Comparison of ENCODE assay signal across 28 cellular contexts in the genomic region with DNA sequence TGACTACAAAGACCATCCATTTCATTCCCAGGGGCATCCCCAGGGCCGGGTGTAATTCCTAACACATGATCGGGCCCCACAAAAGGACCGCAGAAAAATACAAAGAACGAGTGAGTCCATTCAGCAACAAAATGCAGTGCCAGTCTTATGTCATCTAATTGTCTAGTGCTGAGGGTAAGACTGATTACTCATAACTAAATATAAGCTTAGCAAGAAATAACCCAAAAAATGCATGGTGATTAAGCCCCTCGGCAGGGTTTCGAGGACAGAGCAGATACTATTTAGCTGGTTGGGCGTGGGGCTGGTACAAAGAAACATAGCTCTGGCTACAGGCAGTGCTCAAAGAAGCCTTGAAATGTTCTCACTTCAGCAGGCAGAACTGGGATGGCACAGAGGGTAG.
"Had no signal": no experiment of that assay in that cellular context is flagged by ENCODE, and none has a peak within 500 bp of the region (broad histone marks: within the 10 kb centered on the region; RNA-seq: fewer than 3 reads in every experiment).

No MANE protein-coding gene starts in this region.

- H3K36me3 ChIP-seq: ascending aorta, cardiac muscle cell, lower lobe of right lung, right lobe of liver, suprapubic skin, tibial nerve had no signal

- H3K4me1 Mint-ChIP-seq: activated CD4-positive, alpha-beta T cell treated with anti-CD3 and anti-CD28 coated beads, Interleukin-2, amount 10 ng/mL, durations not matched to agents 7 days and 5 days; activated CD8-positive, alpha-beta memory T cell treated with anti-CD3 and anti-CD28 coated beads, Interleukin-2, amount 10 ng/mL, durations not matched to agents 7 days and 5 days; stimulated activated effector memory CD8-positive, alpha-beta T cell treated with anti-CD3 and anti-CD28 coated beads, Interleukin-12 subunit alpha, Interleukin-12 subunit beta, amount 100 ng/mL, for 72 hours; stimulated activated naive CD8-positive, alpha-beta T cell treated with anti-CD3 and anti-CD28 coated beads, Interleukin-15, amount 100 ng/mL, for 72 hours had no signal

- H3K4me3 Mint-ChIP-seq: activated CD4-positive, alpha-beta T cell treated with anti-CD3 and anti-CD28 coated beads, Interleukin-2, amount 10 ng/mL, durations not matched to agents 7 days and 5 days; activated CD8-positive, alpha-beta memory T cell treated with anti-CD3 and anti-CD28 coated beads, Interleukin-2, amount 10 ng/mL, durations not matched to agents 7 days and 5 days; activated CD8-positive, alpha-beta T cell treated with anti-CD3 and anti-CD28 coated beads for 36 hours; activated T-helper 1 cell treated with anti-CD3 and anti-CD28 coated beads, Interleukin-12 subunit alpha, Interleukin-12 subunit beta, Interleukin-2, Interleukin-4 antibody, amounts not matched to agents 30 ng/mL and 10 ng/mL and 1 ng/mL, durations not matched to agents 14 hours and 24 hours and 36 hours; dendritic cell treated with granulocyte-macrophage colony-stimulating factor and Interleukin-4, amounts not matched to agents 40 ng/mL and 50 ng/mL, for 4 days; nephron progenitor cell; stimulated activated effector memory CD8-positive, alpha-beta T cell treated with anti-CD3 and anti-CD28 coated beads, Interleukin-12 subunit alpha, Interleukin-12 subunit beta, amount 100 ng/mL, for 72 hours; stimulated activated naive CD8-positive, alpha-beta T cell treated with anti-CD3 and anti-CD28 coated beads, Interleukin-15, amount 100 ng/mL, for 72 hours; T-helper 2 cell treated with Interferon-gamma antibody and Interleukin-4, amounts not matched to agents 5 μg/mL and 100 μg/mL, for 36 hours had no signal

- DNase-seq: activated CD4-positive, alpha-beta T cell treated with anti-CD3 and anti-CD28 coated beads, Interleukin-2, amount 10 ng/mL, durations not matched to agents 7 days and 5 days; activated CD4-positive, CD25-positive, alpha-beta regulatory T cell treated with anti-CD3 and anti-CD28 coated beads, Interleukin-2, amount 50 U/mL, for 72 hours; activated CD8-positive, alpha-beta memory T cell treated with anti-CD3 and anti-CD28 coated beads, Interleukin-2, amount 10 ng/mL, durations not matched to agents 7 days and 5 days; activated CD8-positive, alpha-beta T cell treated with anti-CD3 and anti-CD28 coated beads for 36 hours; activated T-cell treated with anti-CD3 and anti-CD28 coated beads for 4 hours; effector CD4-positive, alpha-beta T cell; erythroblast; foreskin fibroblast; kidney; lower lobe of right lung; mesendoderm; mucosa of descending colon; nephron progenitor cell; nucleus accumbens; right lobe of liver; small intestine; stimulated activated CD4-positive, alpha-beta T cell treated with anti-CD3 and anti-CD28 coated beads, Interleukin-2, amount 100 ng/mL, for 24 hours; stimulated activated naive CD8-positive, alpha-beta T cell treated with anti-CD3 and anti-CD28 coated beads, Interleukin-15, amount 100 ng/mL, for 72 hours had no signal

- ATAC-seq: activated CD8-positive, alpha-beta memory T cell treated with anti-CD3 and anti-CD28 coated beads, Interleukin-2, amount 10 ng/mL, durations not matched to agents 7 days and 5 days; activated CD8-positive, alpha-beta T cell treated with anti-CD3 and anti-CD28 coated beads for 36 hours; activated naive CD4-positive, alpha-beta T cell treated with anti-CD3 and anti-CD28 coated beads, Interleukin-2, amount 50 U/mL, for 72 hours; lower lobe of right lung; mucosa of descending colon; right lobe of liver; stimulated activated effector memory CD8-positive, alpha-beta T cell treated with anti-CD3 and anti-CD28 coated beads, Interleukin-12 subunit alpha, Interleukin-12 subunit beta, amount 100 ng/mL, for 72 hours; stimulated activated naive CD8-positive, alpha-beta T cell treated with anti-CD3 and anti-CD28 coated beads, Interleukin-15, amount 100 ng/mL, for 72 hours had no signal

- H3K9me3 Mint-ChIP-seq: activated CD4-positive, alpha-beta T cell treated with anti-CD3 and anti-CD28 coated beads, Interleukin-2, amount 10 ng/mL, durations not matched to agents 7 days and 5 days; activated CD8-positive, alpha-beta T cell treated with anti-CD3 and anti-CD28 coated beads for 36 hours; nephron progenitor cell had no signal

- H3K36me3 Mint-ChIP-seq: activated CD8-positive, alpha-beta memory T cell treated with anti-CD3 and anti-CD28 coated beads, Interleukin-2, amount 10 ng/mL, durations not matched to agents 7 days and 5 days; activated naive CD4-positive, alpha-beta T cell treated with anti-CD3 and anti-CD28 coated beads, Interleukin-2, amount 50 U/mL, for 72 hours; stimulated activated effector memory CD8-positive, alpha-beta T cell treated with anti-CD3 and anti-CD28 coated beads, Interleukin-12 subunit alpha, Interleukin-12 subunit beta, amount 100 ng/mL, for 72 hours had no signal

- H3K27me3 Mint-ChIP-seq: activated CD4-positive, alpha-beta T cell treated with anti-CD3 and anti-CD28 coated beads, Interleukin-2, amount 10 ng/mL, durations not matched to agents 7 days and 5 days; activated CD8-positive, alpha-beta memory T cell treated with anti-CD3 and anti-CD28 coated beads, Interleukin-2, amount 10 ng/mL, durations not matched to agents 7 days and 5 days; dendritic cell treated with granulocyte-macrophage colony-stimulating factor and Interleukin-4, amounts not matched to agents 40 ng/mL and 50 ng/mL, for 4 days had no signal

- H3K27ac ChIP-seq: ascending aorta, cardiac muscle cell, lower lobe of right lung, right lobe of liver, suprapubic skin, tibial nerve, VCaP had no signal

- H3K27me3 ChIP-seq: ascending aorta, cardiac muscle cell, right lobe of liver, tibial nerve had no signal

- H3K4me1 ChIP-seq: ascending aorta, lower lobe of right lung, right lobe of liver, suprapubic skin had no signal

- H3K9me3 ChIP-seq: ascending aorta, lower lobe of right lung, right lobe of liver, suprapubic skin, tibial nerve had no signal

- H3K4me3 ChIP-seq: ascending aorta, cardiac muscle cell, lower lobe of right lung, mucosa of descending colon, right lobe of liver, suprapubic skin, tibial nerve had no signal

- H3K27ac Mint-ChIP-seq: activated CD4-positive, alpha-beta T cell treated with anti-CD3 and anti-CD28 coated beads, Interleukin-2, amount 10 ng/mL, durations not matched to agents 7 days and 5 days; activated CD8-positive, alpha-beta memory T cell treated with anti-CD3 and anti-CD28 coated beads, Interleukin-2, amount 10 ng/mL, durations not matched to agents 7 days and 5 days; activated CD8-positive, alpha-beta T cell treated with anti-CD3 and anti-CD28 coated beads for 36 hours; activated naive CD4-positive, alpha-beta T cell treated with anti-CD3 and anti-CD28 coated beads, Interleukin-2, amount 50 U/mL, for 72 hours; activated T-helper 1 cell treated with anti-CD3 and anti-CD28 coated beads, Interleukin-12 subunit alpha, Interleukin-12 subunit beta, Interleukin-2, Interleukin-4 antibody, amounts not matched to agents 30 ng/mL and 10 ng/mL and 1 ng/mL, durations not matched to agents 14 hours and 24 hours and 36 hours; dendritic cell treated with granulocyte-macrophage colony-stimulating factor and Interleukin-4, amounts not matched to agents 40 ng/mL and 50 ng/mL, for 4 days; nephron progenitor cell; stimulated activated effector memory CD8-positive, alpha-beta T cell treated with anti-CD3 and anti-CD28 coated beads, Interleukin-12 subunit alpha, Interleukin-12 subunit beta, amount 100 ng/mL, for 72 hours; stimulated activated naive CD8-positive, alpha-beta T cell treated with anti-CD3 and anti-CD28 coated beads, Interleukin-15, amount 100 ng/mL, for 72 hours; T-helper 2 cell treated with Interferon-gamma antibody and Interleukin-4, amounts not matched to agents 5 μg/mL and 100 μg/mL, for 36 hours had no signal
